Comparison of ENCODE assay signal across 24 cellular contexts in genomic region chr9:135283621-135284020, GRCh38.
"Had no signal": no experiment of that assay in that cellular context is flagged by ENCODE, and none has a peak within 500 bp of the region (broad histone marks: within the 10 kb centered on the region; RNA-seq: fewer than 3 reads in every experiment).

No MANE protein-coding gene starts in this region.

- H3K27ac ChIP-seq: coronary artery, esophagus muscularis mucosa, heart right ventricle, lower lobe of right lung, neutrophil, pancreas, sigmoid colon, testis, tibial artery had no signal

- H3K9me3 ChIP-seq: esophagus muscularis mucosa, heart right ventricle, lower lobe of right lung, neutrophil, pancreas, sigmoid colon, testis, tibial artery had no signal

- H3K4me3 ChIP-seq: coronary artery, esophagus muscularis mucosa, heart right ventricle, lower lobe of right lung, pancreas, sigmoid colon, testis, tibial artery had no signal

- DNase-seq: dermis blood vessel endothelial cell; effector memory CD4-positive, alpha-beta T cell; foreskin melanocyte; glutamatergic neuron; heart right ventricle; hippocampal formation; islet precursor cell; kidney glomerular epithelial cell; left colon; left ventricle myocardium superior; lower lobe of right lung; naive thymus-derived CD8-positive, alpha-beta T cell; sigmoid colon; stimulated activated CD4-positive, alpha-beta T cell treated with anti-CD3 and anti-CD28 coated beads, Interleukin-2, amount 100 ng/mL, for 24 hours; stimulated activated CD4-positive, alpha-beta T cell treated with anti-CD3 and anti-CD28 coated beads, Interleukin-4, amount 100 ng/mL, for 4 hours; stimulated activated naive CD8-positive, alpha-beta T cell treated with anti-CD3 and anti-CD28 coated beads, Interleukin-15, Interleukin-2, amounts not matched to agents 100 U/mL and 50 U/mL, for 24 hours; testis; tibial artery had no signal

- H3K36me3 Mint-ChIP-seq: naive thymus-derived CD8-positive, alpha-beta T cell; stimulated activated memory B cell treated with anti-CD40 and anti-IgM and Interleukin-4, amounts not matched to agents 10 μg/mL and 1 μg/mL and 100 μg/mL, for 72 hours; type B pancreatic cell had no signal

- H3K4me1 ChIP-seq: testis had no signal

- ATAC-seq: heart right ventricle; left colon; left ventricle myocardium superior; naive thymus-derived CD8-positive, alpha-beta T cell; pancreas; stimulated activated memory B cell treated with anti-CD40 and anti-IgM and Interleukin-4, amounts not matched to agents 10 μg/mL and 1 μg/mL and 100 μg/mL, for 72 hours; stimulated activated naive CD8-positive, alpha-beta T cell treated with anti-CD3 and anti-CD28 coated beads, Interleukin-15, Interleukin-2, amounts not matched to agents 100 U/mL and 50 U/mL, for 24 hours had no signal

- H3K27ac Mint-ChIP-seq: stimulated activated memory B cell treated with anti-CD40 and anti-IgM and Interleukin-4, amounts not matched to agents 10 μg/mL and 1 μg/mL and 100 μg/mL, for 72 hours; type B pancreatic cell had no signal

- H3K4me1 Mint-ChIP-seq: stimulated activated memory B cell treated with anti-CD40 and anti-IgM and Interleukin-4, amounts not matched to agents 10 μg/mL and 1 μg/mL and 100 μg/mL, for 72 hours had no signal

- H3K9me3 Mint-ChIP-seq: naive thymus-derived CD8-positive, alpha-beta T cell; type B pancreatic cell had no signal

- H3K27me3 ChIP-seq: neutrophil, pancreas, testis had no signal

- H3K36me3 ChIP-seq: esophagus muscularis mucosa, heart right ventricle, lower lobe of right lung, neutrophil, pancreas, sigmoid colon, tibial artery had no signal

- H3K4me3 Mint-ChIP-seq: stimulated activated memory B cell treated with anti-CD40 and anti-IgM and Interleukin-4, amounts not matched to agents 10 μg/mL and 1 μg/mL and 100 μg/mL, for 72 hours; type B pancreatic cell had no signal
